1 cellular context compared by ENCODE assay signal in genomic region chr6:85672050-85672449, GRCh38.
TF ChIP-seq lines count a peak whose summit lies in the region.

No MANE protein-coding gene starts in this region.

TF ChIP-seq in WTC11, 78 proteins besides CTCF, POLR2A, EP300 and RAD21 (continued from another document):
- TF ChIP-seq ZNF425 (CRISPR knock-in tag; conservative IDR thresholded peaks at IDR 0.05) (0 out of 2 replicates have a peak, but pooled peaks have one; percentile 16), ZMAT4 (CRISPR knock-in tag; IDR thresholded peaks at IDR 0.05) (0 out of 2 replicates have a peak, but pooled peaks have one; percentile 5), SP1 (CRISPR knock-in tag; conservative IDR thresholded peaks at IDR 0.05) (no peak), ZNF671 (CRISPR knock-in tag; IDR thresholded peaks at IDR 0.05) (peak; percentile 74), PRRX2 (CRISPR knock-in tag; IDR thresholded peaks at IDR 0.05) (peak; percentile 87; the same call in 1 of the 2 replicates), ZNF532 (CRISPR knock-in tag; IDR thresholded peaks at IDR 0.05; ENCODE audit: borderline replicate concordance) (peak; percentile 43; the same call in 1 of the 2 replicates)
TF ChIP-seq in WTC11: peak in this region for 6.
